Comparison of ENCODE assay signal across 1 cellular context in genomic region chr6:144423167-144423566, GRCh38.
TF ChIP-seq lines count a peak whose summit lies in the region.

No MANE protein-coding gene starts in this region.

TF ChIP-seq in K562, 482 proteins besides CTCF, POLR2A, EP300 and RAD21:
- no peak for TF ChIP-seq MTA3 (IDR thresholded peaks at IDR 0.05; ENCODE audit: borderline replicate concordance)
- TF ChIP-seq YBX1 (IDR thresholded peaks at IDR 0.05) = no peak
- no peak for TF ChIP-seq HMGN3 (IDR thresholded peaks at IDR 0.05; ENCODE audit: borderline replicate concordance, extremely low read depth, insufficient read length, low read depth, low read length)
- no peak for TF ChIP-seq DLX4 (CRISPR knock-in tag; IDR thresholded peaks at IDR 0.05)
- TF ChIP-seq KAT8 (IDR thresholded peaks at IDR 0.05; ENCODE audit: low read depth) = no peak
- TF ChIP-seq HDAC2 (IDR thresholded peaks at IDR 0.05) = no peak
- TF ChIP-seq NR2F6 (CRISPR knock-in tag; IDR thresholded peaks at IDR 0.05) = no peak
- TF ChIP-seq ARID4B (CRISPR knock-in tag; IDR thresholded peaks at IDR 0.05) = no peak
- TF ChIP-seq ZNF431 (CRISPR knock-in tag; IDR thresholded peaks at IDR 0.05) = no peak
- TF ChIP-seq CC2D1A (IDR thresholded peaks at IDR 0.05) = no peak
- no peak for TF ChIP-seq ZEB2 (IDR thresholded peaks at IDR 0.05)
- TF ChIP-seq HDAC6 (IDR thresholded peaks at IDR 0.05; ENCODE audit: low read depth, low read length) = no peak
- no peak for TF ChIP-seq ELK1 (CRISPR knock-in tag; IDR thresholded peaks at IDR 0.05)
